Comparison of ENCODE assay signal across 10 cellular contexts in the genomic region with DNA sequence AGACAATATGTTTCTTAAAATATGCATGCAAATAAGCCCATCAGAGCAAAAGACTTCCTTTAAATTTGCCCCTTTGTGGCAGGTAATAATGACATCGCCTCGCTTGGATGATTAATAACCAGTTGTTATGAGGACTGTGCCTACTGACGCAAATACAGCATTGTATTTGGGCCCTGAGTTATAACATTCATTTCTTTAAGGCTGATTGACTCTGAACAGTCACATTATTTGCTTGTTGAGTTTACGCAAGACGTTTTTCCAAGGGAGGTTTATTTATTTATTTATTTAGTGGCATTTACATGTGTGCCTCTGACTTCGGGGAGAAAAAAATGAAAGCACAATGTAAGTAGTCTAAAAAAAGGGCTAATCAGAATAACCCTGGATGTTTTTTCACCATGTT.
DNase-seq lines count a peak whose midpoint lies in the region; ATAC-seq and TF ChIP-seq lines count a peak whose summit lies in the region.
"Had no signal": no experiment of that assay in that cellular context is flagged by ENCODE, and none has a peak within 500 bp of the region (broad histone marks: within the 10 kb centered on the region; RNA-seq: fewer than 3 reads in every experiment).

No MANE protein-coding gene starts in this region.

- no peak for ATAC-seq in activated T-helper 17 cell treated with anti-CD3 and anti-CD28 coated beads, Interleukin-2, amount 50 U/mL, for 72 hours (replicated peaks)
- ATAC-seq in gastrocnemius medialis, result no peak

- POLR2A ChIA-PET in OCI-LY7 (lab: Charles Lee), result interaction anchor here (0.6 to 2.4 kb wide), 18 partner anchors 11 to 586 kb away, joined by 3 to 11 read pairs (median 4); no protein-coding TSS in a partner anchor

- TF ChIP-seq CTCF in OCI-LY7 (conservative IDR thresholded peaks at IDR 0.05; ENCODE audit: low read length) (no peak), fibroblast of the aortic adventitia (IDR thresholded peaks at IDR 0.05; ENCODE audit: insufficient read depth, low read length) (no peak), gastrocnemius medialis (IDR thresholded peaks at IDR 0.05 in 4 of 5, conservative IDR thresholded peaks at IDR 0.05 in 1 of 5) (no peak)

- H3K4me3 ChIP-seq in OCI-LY7 (ENCODE audit: low read depth, low read length, poor library complexity, severe bottlenecking) (peak overlapping the region; percentile 58), fibroblast of the aortic adventitia (ENCODE audit: low read depth, low read length) (peak overlapping the region; percentile 2), stomach smooth muscle (ENCODE audit: low read length in 2 of 2) (peak overlapping the region; percentile 52 to 62), gastrocnemius medialis (peak overlapping the region in 2 of 4 donors; percentile 11 to 19)

- peak overlapping the region; percentile 0 to 62 for H3K9ac ChIP-seq in stomach smooth muscle (ENCODE audit: low read length in 2 of 2)

- peak overlapping the region; percentile 90; the same call in 1 of the 2 replicates for H2AFZ ChIP-seq in OCI-LY7 (ENCODE audit: low read length)

- H3K9me3 ChIP-seq in OCI-LY7 (ENCODE audit: low read length) (no peaks in the 10 kb centered on the region), stomach smooth muscle (ENCODE audit: control insufficient read depth in 2 of 2, low read length in 2 of 2) (no peaks in the 10 kb centered on the region), gastrocnemius medialis (no peaks in the 10 kb centered on the region)

- H3K36me3 Mint-ChIP-seq in activated T-helper 17 cell treated with anti-CD3 and anti-CD28 coated beads, Interleukin-2, amount 50 U/mL, for 72 hours (ENCODE audit: low read depth), result no peaks in the 10 kb centered on the region

- H3K4me1 ChIP-seq in OCI-LY7 (ENCODE audit: insufficient read depth, low read length, poor library complexity, severe bottlenecking) (peaks cover 67% of the 10 kb centered on the region), stomach smooth muscle (ENCODE audit: control insufficient read depth, insufficient read depth, low read length) (peaks cover 8% of the 10 kb centered on the region), gastrocnemius medialis (peaks cover 0 to 4% of the 10 kb centered on the region in 2 donors)

- CTCF ChIA-PET in OCI-LY7 (lab: Charles Lee; ENCODE audit: unreplicated experiment), result interaction anchor here (0.9 kb wide), 1 partner anchor 78 kb away, joined by 3 read pairs; no protein-coding TSS in a partner anchor

- no peaks in the 10 kb centered on the region for H3K9me3 Mint-ChIP-seq in activated T-helper 17 cell treated with anti-CD3 and anti-CD28 coated beads, Interleukin-2, amount 50 U/mL, for 72 hours

- peak overlapping the region; percentile 92 for H3K27ac ChIP-seq in OCI-LY7 (ENCODE audit: low read depth, low read length, poor library complexity, severe bottlenecking)
- peak overlapping the region; percentile 46 for H3K27ac ChIP-seq in stomach smooth muscle (ENCODE audit: low read length)
- no peak overlapping the region for H3K27ac ChIP-seq in gastrocnemius medialis

- H3K4me2 ChIP-seq in OCI-LY7 (ENCODE audit: low read length), result peak overlapping the region; percentile 80

- TF ChIP-seq POLR2A in gastrocnemius medialis (IDR thresholded peaks at IDR 0.05), result no peak

- intact Hi-C loops in OCI-LY7 (cut with micrococcal nuclease; ENCODE audit: unreplicated experiment), result loop anchor here (2.0 kb wide), 1 partner anchor 81 kb away; no protein-coding TSS in a partner anchor
- intact Hi-C loops in gastrocnemius medialis (cut with DNase I; ENCODE audit: low total_unique reads), result no loop called here

- no TSS peak for BruUV-seq in OCI-LY7 (replicated peaks; lab: Mats Ljungman, UMichigan)

- H4K20me1 ChIP-seq in OCI-LY7 (ENCODE audit: insufficient read depth, low read length), result no peaks in the 10 kb centered on the region

- H3K9me2 ChIP-seq in OCI-LY7 (ENCODE audit: insufficient read depth, low read length), result no peaks in the 10 kb centered on the region

- no peaks in the 10 kb centered on the region for H3K4me1 Mint-ChIP-seq in activated T-helper 17 cell treated with anti-CD3 and anti-CD28 coated beads, Interleukin-2, amount 50 U/mL, for 72 hours
- H3K4me1 Mint-ChIP-seq: central memory CD8-positive, alpha-beta T cell had no signal

- peak; percentile 16 for DNase-seq in NCI-H1694 treated with DMSO at 0.1 percent for 48 hours (lab: John Stamatoyannopoulos, UW)
- DNase-seq in NCI-H1694 (lab: John Stamatoyannopoulos, UW), result no peak
- peak; percentile 82 for DNase-seq in OCI-LY7 (ENCODE audit: low spot score)
- peak; percentile 41 for DNase-seq in fibroblast of the aortic adventitia (ENCODE audit: low read depth)
- no peak for DNase-seq in inferior parietal cortex (ENCODE audit: extremely low spot score)
- no peak for DNase-seq in gastrocnemius medialis
- DNase-seq: activated CD4-positive, alpha-beta T cell treated with anti-CD3 and anti-CD28 coated beads, Interleukin-2, amount 50 U/mL, for 48 hours had no signal

- H3K27me3 ChIP-seq in stomach smooth muscle (ENCODE audit: control insufficient read depth in 1 of 2, insufficient read depth in 2 of 2, low read length in 2 of 2) (no peaks in the 10 kb centered on the region), gastrocnemius medialis (no peaks in the 10 kb centered on the region)

- in situ Hi-C loops in gastrocnemius medialis (cut with MboI; ENCODE audit: low sequenced_read_pairs in 4 of 4), result no loop called here

- no peaks in the 10 kb centered on the region; the same call in 1 of the 2 replicates for H3K36me3 ChIP-seq in OCI-LY7 (ENCODE audit: insufficient read depth, low read length)
- no peaks in the 10 kb centered on the region for H3K36me3 ChIP-seq in stomach smooth muscle (ENCODE audit: control insufficient read depth in 2 of 2, insufficient read depth in 2 of 2, low read length in 2 of 2)
- no peaks in the 10 kb centered on the region for H3K36me3 ChIP-seq in gastrocnemius medialis

- H3K27ac Mint-ChIP-seq in activated T-helper 17 cell treated with anti-CD3 and anti-CD28 coated beads, Interleukin-2, amount 50 U/mL, for 72 hours, result no peak overlapping the region

- no peaks in the 10 kb centered on the region for H3K27me3 Mint-ChIP-seq in activated T-helper 17 cell treated with anti-CD3 and anti-CD28 coated beads, Interleukin-2, amount 50 U/mL, for 72 hours
- H3K27me3 Mint-ChIP-seq: central memory CD8-positive, alpha-beta T cell had no signal

- no peak overlapping the region for H3K4me3 Mint-ChIP-seq in activated T-helper 17 cell treated with anti-CD3 and anti-CD28 coated beads, Interleukin-2, amount 50 U/mL, for 72 hours
- H3K4me3 Mint-ChIP-seq: central memory CD8-positive, alpha-beta T cell had no signal

- H3K79me2 ChIP-seq in OCI-LY7 (ENCODE audit: insufficient read depth, low read depth, low read length), result no peaks in the 10 kb centered on the region

Comparison
In these comparisons a context has a peak if more than half of its experiments do, and no peak if none do; other contexts are left out.
1. DNase-seq: peak in NCI-H1694 treated with DMSO at 0.1 percent for 48 hours (single experiment), OCI-LY7 (single experiment) and fibroblast of the aortic adventitia (single experiment); none in NCI-H1694 (single experiment), inferior parietal cortex (single experiment) and gastrocnemius medialis (0 of 2).
2. H3K27ac ChIP-seq: peak in OCI-LY7 (single experiment) and stomach smooth muscle (single experiment); none in gastrocnemius medialis (0 of 4).